In genomic region chr7:122679269-122679709, GRCh38 we compare ENCODE assay signal across 14 cellular contexts. TPM values are rescaled to one million over a fixed set of nuclear protein-coding genes. Genes with fewer than 3 reads are reported as not detected.
DNase-seq lines count a peak whose midpoint lies in the region; ATAC-seq and TF ChIP-seq lines count a peak whose summit lies in the region.
"Not testable (repeated sequence)": the region's sequence is repeated elsewhere in the genome, so short reads cannot be mapped to it uniquely, and the experiment has no call there.
"Had no signal": no experiment of that assay in that cellular context is flagged by ENCODE, and none has a peak within 500 bp of the region (broad histone marks: within the 10 kb centered on the region; RNA-seq: fewer than 3 reads in every experiment).

No MANE protein-coding gene starts in this region.

- H3K79me2 ChIP-seq in PC-3 (ENCODE audit: low read length), result not testable (repeated sequence)

- TF ChIP-seq CTCF in PC-3 (conservative IDR thresholded peaks at IDR 0.05; ENCODE audit: low read depth, low read length); epithelial cell of esophagus (IDR thresholded peaks at IDR 0.05; ENCODE audit: insufficient read depth, low read depth, low read length, missing control alignments); mucosa of descending colon (IDR thresholded peaks at IDR 0.05); stomach (IDR thresholded peaks at IDR 0.05): not testable (repeated sequence)

- H3K4me1 ChIP-seq in HUES6 (ENCODE audit: control insufficient read depth, insufficient read depth, low read length) (peaks cover 28% of the 10 kb centered on the region), stomach (peaks cover 0 to 28% (median 12%) of the 10 kb centered on the region in 4 donors)
- H3K4me1 ChIP-seq in PC-3 (ENCODE audit: insufficient read depth, low read length); mucosa of descending colon (ENCODE audit: low read depth): not testable (repeated sequence)

- H3K4me2 ChIP-seq in PC-3 (ENCODE audit: low read length), result not testable (repeated sequence)

- TF ChIP-seq POLR2A in stomach (IDR thresholded peaks at IDR 0.05), result not testable (repeated sequence)

- ATAC-seq in PC-3, result not testable (repeated sequence)
- ATAC-seq in mucosa of descending colon, result peak; percentile 45

- H3F3A ChIP-seq in PC-3 (ENCODE audit: low read length, unreplicated experiment), result not testable (repeated sequence)

- not testable (repeated sequence) for H3K36me3 ChIP-seq in HUES6 (ENCODE audit: control insufficient read depth, insufficient read depth, low read length); PC-3 (ENCODE audit: low read depth, low read length); mucosa of descending colon (ENCODE audit: low read depth); stomach

- peaks cover 11% of the 10 kb centered on the region for H3K9me3 ChIP-seq in HUES6 (ENCODE audit: control insufficient read depth, insufficient read depth, low read depth, low read length)
- H3K9me3 ChIP-seq in PC-3 (ENCODE audit: low read length); mucosa of descending colon; stomach: not testable (repeated sequence)

- TF ChIP-seq EP300 in stomach (IDR thresholded peaks at IDR 0.05), result not testable (repeated sequence)

- H4K20me1 ChIP-seq in PC-3 (ENCODE audit: low read length), result not testable (repeated sequence)

- not testable (repeated sequence) for H2AFZ ChIP-seq in PC-3 (ENCODE audit: low read length)

- in situ Hi-C loops in Caki2 (cut with HindIII; ENCODE audit: low pct_unique_long_range_greater_than_20kb, low sequenced_read_pairs), result not testable (repeated sequence)

- intact Hi-C loops in PC-3 (cut with micrococcal nuclease), result loop anchor here (10.0 kb wide), 1 partner anchor 206 kb away; the partner anchor contains the start of gene CADPS2
- intact Hi-C loops in mucosa of descending colon (cut with DNase I, micrococcal nuclease); stomach (cut with DNase I; ENCODE audit: low total_unique reads): not testable (repeated sequence)

- peak; percentile 35 for DNase-seq in Caki2 (ENCODE audit: low read depth)
- DNase-seq in NCI-H2196 (lab: John Stamatoyannopoulos, UW; ENCODE audit: unreplicated experiment), result peak; percentile 48
- peak; percentile 49 for DNase-seq in PC-3
- peak; percentile 53 for DNase-seq in epithelial cell of esophagus (ENCODE audit: low read depth)
- DNase-seq in kidney tubule cell (ENCODE audit: low spot score), result peak; percentile 80
- peak in 2 of 3 donors; percentile 40 to 42 for DNase-seq in mucosa of descending colon
- DNase-seq in stomach, result peak; percentile 73

- not testable (repeated sequence) for H3K4me3 ChIP-seq in HUES6 (ENCODE audit: low read depth, low read length); PC-3 (ENCODE audit: low read length); epithelial cell of esophagus (ENCODE audit: low read length); mucosa of descending colon; stomach

- WGBS in stomach, 5 donors, result 48 to 67% (median 52%) methylated on average over 9 of the region's 9 CpGs

- POLR2A ChIA-PET in PC-3 (lab: Charles Lee; ENCODE audit: unreplicated experiment), result not testable (repeated sequence)

- not testable (repeated sequence) for H3K9me2 ChIP-seq in PC-3 (replicated peaks; ENCODE audit: low read length)

- H3K9ac ChIP-seq in HUES6 (ENCODE audit: low read length), result peak overlapping the region; percentile 59
- not testable (repeated sequence) for H3K9ac ChIP-seq in PC-3 (ENCODE audit: low read length)

- CTCF ChIA-PET in PC-3 (lab: Charles Lee), result not testable (repeated sequence)

- H3K27ac ChIP-seq in HUES6 (ENCODE audit: low read depth, low read length), result peak overlapping the region; percentile 94
- not testable (repeated sequence) for H3K27ac ChIP-seq in PC-3 (ENCODE audit: low read length)
- H3K27ac ChIP-seq in stomach, result peak overlapping the region; percentile 21 to 71 (median 53)

- not testable (repeated sequence) for BruUV-seq in PC-3 (replicated peaks; lab: Mats Ljungman, UMichigan)

- H3K27me3 ChIP-seq in HUES6 (ENCODE audit: control insufficient read depth, insufficient read depth, low read length); PC-3 (ENCODE audit: low read length); stomach: not testable (repeated sequence)

RNA-seq across cellular contexts. Expression of gene RNF133, which starts 19.6 kb away (rescaled TPM):
- total RNA-seq in Caki2 (2014; rRNA removed; shearing (Covaris generic); ENCODE audit: low replicate concordance), result not detected in 2 replicates
- total RNA-seq in PC-3 (2014; rRNA removed), result 0.26 and 0.69 TPM in 2 replicates
- 1 to 10 TPM in 1 of 3 donors, under 1 TPM in 2; 0.41 to 1.1 (median 0.46) TPM for total RNA-seq in mucosa of descending colon
- total RNA-seq in stomach, result 10 to 100 TPM in 2 of 5 donors, 1 to 10 TPM in 2, under 1 TPM in 1; 0.58 to 15.8 (median 7.2) TPM
- not detected for polyA plus RNA-seq in stomach
- total RNA-seq: activated CD8-positive, alpha-beta memory T cell treated with anti-CD3 and anti-CD28 coated beads, Interleukin-2, amount 10 ng/mL, durations not matched to agents 7 days and 5 days; Daoy; natural killer cell; T-cell had no signal
- polyA plus RNA-seq: AG04450, spleen had no signal

RNA-seq across cellular contexts. Expression of gene RNF148, which starts 23.4 kb away (rescaled TPM):
- not detected in 2 replicates for total RNA-seq in Caki2 (2014; rRNA removed; shearing (Covaris generic); ENCODE audit: low replicate concordance)
- total RNA-seq in PC-3 (2014; rRNA removed) (0.52 and 2.0 TPM in 2 replicates), mucosa of descending colon (1 to 10 TPM in 2 of 3 donors, under 1 TPM in 1; 0.54 to 1.6 (median 1.5) TPM), stomach (10 to 100 TPM in 1 of 5 donors, 1 to 10 TPM in 2, not detected in 2; 2.9 to 10.3 (median 4.1) TPM)
- under 1 TPM in 1 of 3 donors, not detected in 2; 0.15 TPM for polyA plus RNA-seq in stomach
- total RNA-seq: activated CD8-positive, alpha-beta memory T cell treated with anti-CD3 and anti-CD28 coated beads, Interleukin-2, amount 10 ng/mL, durations not matched to agents 7 days and 5 days; Daoy; natural killer cell; T-cell had no signal
- polyA plus RNA-seq: AG04450 had no signal
